In genomic region chr18:23422751-23423418, GRCh38 we compare ENCODE assay signal across 9 cellular contexts. TPM values are rescaled to one million over a fixed set of nuclear protein-coding genes. Genes with fewer than 3 reads are reported as not detected.
DNase-seq lines count a peak whose midpoint lies in the region; ATAC-seq and TF ChIP-seq lines count a peak whose summit lies in the region.
"Had no signal": no experiment of that assay in that cellular context is flagged by ENCODE, and none has a peak within 500 bp of the region (broad histone marks: within the 10 kb centered on the region; RNA-seq: fewer than 3 reads in every experiment).

No MANE protein-coding gene starts in this region.

- H2AFZ ChIP-seq in PC-3 (ENCODE audit: low read length), result no peak overlapping the region

- H3K9me3 ChIP-seq in PC-3 (ENCODE audit: low read length), result no peaks in the 10 kb centered on the region
- H3K9me3 ChIP-seq: SJSA1 had no signal

- peak overlapping the region; percentile 36 for H3K27ac ChIP-seq in PC-3 (ENCODE audit: low read length)
- H3K27ac ChIP-seq: SJSA1 had no signal

- no peak overlapping the region for H3K4me3 ChIP-seq in PC-3 (ENCODE audit: low read length)
- H3K4me3 ChIP-seq in fibroblast of villous mesenchyme (ENCODE audit: low read depth, low read length), result no peak overlapping the region
- H3K4me3 ChIP-seq: SJSA1 had no signal

- no peak overlapping the region for H3K4me3 Mint-ChIP-seq in stimulated activated naive CD8-positive, alpha-beta T cell treated with anti-CD3 and anti-CD28 coated beads, Interleukin-15, Interleukin-2, amounts not matched to agents 100 ng/mL and 50 ng/mL, for 24 hours

- POLR2A ChIA-PET in PC-3 (lab: Charles Lee; ENCODE audit: unreplicated experiment), result interaction anchor here (0.6 kb wide), 2 partner anchors 79 to 128 kb away, joined by 3 read pairs; no protein-coding TSS in a partner anchor

- H3K4me1 ChIP-seq in PC-3 (ENCODE audit: insufficient read depth, low read length), result peaks cover 15% of the 10 kb centered on the region

- H3K79me2 ChIP-seq in PC-3 (ENCODE audit: low read length), result no peaks in the 10 kb centered on the region

- ATAC-seq in GM19467 (IDR thresholded peaks at IDR 0.05; ENCODE audit: unreplicated experiment) (peak; percentile 94), HG03432 (IDR thresholded peaks at IDR 0.05; ENCODE audit: unreplicated experiment) (peak; percentile 92), PC-3 (peak; percentile 87)

- no peaks in the 10 kb centered on the region for H3K27me3 Mint-ChIP-seq in stimulated activated naive CD8-positive, alpha-beta T cell treated with anti-CD3 and anti-CD28 coated beads, Interleukin-15, Interleukin-2, amounts not matched to agents 100 ng/mL and 50 ng/mL, for 24 hours

- peak overlapping the region; percentile 24 for H3K4me2 ChIP-seq in PC-3 (ENCODE audit: low read length)

- TF ChIP-seq CTCF in PC-3 (conservative IDR thresholded peaks at IDR 0.05; ENCODE audit: low read depth, low read length) (no peak), fibroblast of villous mesenchyme (IDR thresholded peaks at IDR 0.05; ENCODE audit: insufficient read depth, low read depth, low read length) (no peak)

- no TSS peak for BruUV-seq in PC-3 (replicated peaks; lab: Mats Ljungman, UMichigan)

- H3K4me1 Mint-ChIP-seq in stimulated activated naive CD8-positive, alpha-beta T cell treated with anti-CD3 and anti-CD28 coated beads, Interleukin-15, Interleukin-2, amounts not matched to agents 100 ng/mL and 50 ng/mL, for 24 hours (ENCODE audit: low read depth), result peaks cover 14% of the 10 kb centered on the region

- DNase-seq in G401 (ENCODE audit: low spot score) (peak; percentile 42), PC-3 (peak; percentile 91), fibroblast of villous mesenchyme (ENCODE audit: low read depth) (peak; percentile 46)
- no peak for DNase-seq in stimulated activated CD4-positive, alpha-beta T cell treated with anti-CD3 and anti-CD28 coated beads, Interleukin-15, amount 100 ng/mL, for 24 hours
- no peak for DNase-seq in activated CD4-positive, alpha-beta T cell treated with anti-CD3 and anti-CD28 coated beads for 1 hour

- intact Hi-C loops in PC-3 (cut with micrococcal nuclease), result loop anchor here (2.0 kb wide), 1 partner anchor 30 kb away; the partner anchor contains the start of gene RIOK3

- H4K20me1 ChIP-seq in PC-3 (ENCODE audit: low read length), result no peaks in the 10 kb centered on the region

- H3K27me3 ChIP-seq in PC-3 (ENCODE audit: low read length), result no peaks in the 10 kb centered on the region
- H3K27me3 ChIP-seq: SJSA1 had no signal

- no peaks in the 10 kb centered on the region for H3K9me2 ChIP-seq in PC-3 (replicated peaks; ENCODE audit: low read length)

- in situ Hi-C loops in G401 (cut with HindIII; ENCODE audit: low sequenced_read_pairs), result no loop called here

- H3K27ac Mint-ChIP-seq in stimulated activated naive CD8-positive, alpha-beta T cell treated with anti-CD3 and anti-CD28 coated beads, Interleukin-15, Interleukin-2, amounts not matched to agents 100 ng/mL and 50 ng/mL, for 24 hours, result peak overlapping the region; percentile 49

- H3K9ac ChIP-seq in PC-3 (ENCODE audit: low read length), result no peak overlapping the region

- no peaks in the 10 kb centered on the region for H3K36me3 Mint-ChIP-seq in stimulated activated naive CD8-positive, alpha-beta T cell treated with anti-CD3 and anti-CD28 coated beads, Interleukin-15, Interleukin-2, amounts not matched to agents 100 ng/mL and 50 ng/mL, for 24 hours (ENCODE audit: low read depth)

- no peaks in the 10 kb centered on the region for H3K9me3 Mint-ChIP-seq in stimulated activated naive CD8-positive, alpha-beta T cell treated with anti-CD3 and anti-CD28 coated beads, Interleukin-15, Interleukin-2, amounts not matched to agents 100 ng/mL and 50 ng/mL, for 24 hours

- no peaks in the 10 kb centered on the region for H3K36me3 ChIP-seq in PC-3 (ENCODE audit: low read depth, low read length)
- H3K36me3 ChIP-seq: SJSA1 had no signal

- no peaks in the 10 kb centered on the region for H3F3A ChIP-seq in PC-3 (ENCODE audit: low read length, unreplicated experiment)

- CTCF ChIA-PET in PC-3 (lab: Charles Lee), result interaction anchor here (0.6 kb wide), 1 partner anchor 10 kb away, joined by 3 read pairs; no protein-coding TSS in a partner anchor

RNA-seq across cellular contexts. Expression of gene RIOK3, which starts 30.2 kb away (rescaled TPM):
- total RNA-seq in G401 (2014; rRNA removed; shearing (Covaris generic)), result 27.3 and 50.2 TPM in 2 replicates
- 35.0 and 41.4 TPM in 2 replicates for total RNA-seq in PC-3 (2014; rRNA removed)
- 63.5 and 71.2 TPM in 2 replicates for total RNA-seq in fibroblast of villous mesenchyme

Comparison
In these comparisons a context has a peak if more than half of its experiments do, and no peak if none do; other contexts are left out.
1. DNase-seq: peak in G401 (single experiment), PC-3 (single experiment) and fibroblast of villous mesenchyme (single experiment); none in stimulated activated CD4-positive, alpha-beta T cell treated with anti-CD3 and anti-CD28 coated beads, Interleukin-15, amount 100 ng/mL, for 24 hours (single experiment) and activated CD4-positive, alpha-beta T cell treated with anti-CD3 and anti-CD28 coated beads for 1 hour (single experiment).
2. Peak in every context shown above with its lines, with median percentiles within 50 percentile points of each other: ATAC-seq.